20 cellular contexts compared by ENCODE assay signal in the genomic region with DNA sequence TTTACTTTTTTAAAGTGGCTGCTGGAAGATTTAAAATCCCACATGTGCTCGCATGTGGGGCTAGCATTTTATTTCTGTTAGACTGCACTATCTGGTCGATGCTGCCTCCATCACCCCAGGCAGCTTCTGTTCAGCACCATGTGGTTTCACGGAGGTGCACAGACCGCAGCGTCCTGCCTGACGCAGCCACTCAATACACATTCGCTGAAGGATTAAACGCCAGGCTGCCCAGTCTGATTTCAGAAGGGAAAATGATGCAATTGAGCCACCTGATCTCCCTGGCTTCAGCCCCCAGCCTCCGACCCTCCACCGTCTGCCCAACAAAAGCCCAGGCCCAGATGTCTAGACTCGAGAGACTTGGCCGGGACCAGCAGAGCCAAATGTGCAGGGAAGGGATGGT.
DNase-seq lines count a peak whose midpoint lies in the region; ATAC-seq and TF ChIP-seq lines count a peak whose summit lies in the region.
"Had no signal": no experiment of that assay in that cellular context is flagged by ENCODE, and none has a peak within 500 bp of the region (broad histone marks: within the 10 kb centered on the region; RNA-seq: fewer than 3 reads in every experiment).

No MANE protein-coding gene starts in this region.

- no peak overlapping the region for H3K4me3 Mint-ChIP-seq in activated naive CD4-positive, alpha-beta T cell treated with anti-CD3 and anti-CD28 coated beads, Interleukin-2, amount 10 ng/mL, durations not matched to agents 7 days and 5 days

- no peak overlapping the region for H3K4me2 ChIP-seq in osteoblast (ENCODE audit: insufficient read depth, low read length)

- no peaks in the 10 kb centered on the region for H3K9me3 Mint-ChIP-seq in activated naive CD4-positive, alpha-beta T cell treated with anti-CD3 and anti-CD28 coated beads, Interleukin-2, amount 10 ng/mL, durations not matched to agents 7 days and 5 days

- no peak overlapping the region for H2AFZ ChIP-seq in osteoblast (ENCODE audit: low read length)

- CTCF ChIA-PET in activated naive CD4-positive, alpha-beta T cell treated with anti-CD3 and anti-CD28 coated beads, Interleukin-2, amount 10 ng/mL, durations not matched to agents 7 days and 5 days (lab: Charles Lee): no interaction called here

- peaks cover 36% of the 10 kb centered on the region for H3K27me3 Mint-ChIP-seq in activated naive CD4-positive, alpha-beta T cell treated with anti-CD3 and anti-CD28 coated beads, Interleukin-2, amount 10 ng/mL, durations not matched to agents 7 days and 5 days

- H3K27ac ChIP-seq in WERI-Rb-1 (peak overlapping the region; percentile 46), osteoblast (ENCODE audit: low read depth, low read length) (no peak overlapping the region)
- H3K27ac ChIP-seq: gastrocnemius medialis, psoas muscle, tibial artery had no signal

- H3K4me1 ChIP-seq in osteoblast (ENCODE audit: insufficient read depth, low read length): no peaks in the 10 kb centered on the region
- H3K4me1 ChIP-seq: gastrocnemius medialis, psoas muscle, tibial artery had no signal

- no peaks in the 10 kb centered on the region for H3K4me1 Mint-ChIP-seq in activated naive CD4-positive, alpha-beta T cell treated with anti-CD3 and anti-CD28 coated beads, Interleukin-2, amount 10 ng/mL, durations not matched to agents 7 days and 5 days

- DNase-seq in GM06990 (ENCODE audit: extremely low read depth, insufficient read length) (peak; percentile 46), NCI-H2171 (lab: John Stamatoyannopoulos, UW) (peak; percentile 29), WERI-Rb-1 (peak; percentile 71), osteoblast (ENCODE audit: insufficient read length, low spot score, missing footprints) (peak; percentile 15)
- no peak for DNase-seq in NK-92 treated with Interleukin-12 subunit alpha and Interleukin-12 subunit beta, amount 100 ng/mL, for 24 hours (lab: John Stamatoyannopoulos, UW)
- DNase-seq in activated naive CD4-positive, alpha-beta T cell treated with anti-CD3 and anti-CD28 coated beads, Interleukin-2, amount 10 ng/mL, durations not matched to agents 7 days and 5 days: no peak
- DNase-seq: activated CD4-positive, alpha-beta T cell treated with anti-CD3 and anti-CD28 coated beads, Interleukin-2, amount 50 U/mL, for 1 hour; activated gamma-delta T cell; gastrocnemius medialis; KBM-7; NCI-H1930; NCI-H526 treated with DMSO at 0.1 percent for 48 hours; PC-3; psoas muscle; stimulated activated CD4-positive, alpha-beta T cell treated with anti-CD3 and anti-CD28 coated beads, Interleukin-2, amount 100 ng/mL, for 24 hours; stimulated activated naive CD8-positive, alpha-beta T cell treated with anti-CD3 and anti-CD28 coated beads, Interleukin-15, Interleukin-2, amounts not matched to agents 100 U/mL and 50 U/mL, for 24 hours; T-helper 1 cell; tibial artery had no signal

- TF ChIP-seq CTCF in GM06990 (IDR thresholded peaks at IDR 0.05; ENCODE audit: insufficient read depth, low read length, poor library complexity, severe bottlenecking) (no peak), WERI-Rb-1 (IDR thresholded peaks at IDR 0.05; ENCODE audit: low read depth, low read length) (no peak), osteoblast (IDR thresholded peaks at IDR 0.05; ENCODE audit: extremely low read depth, low read depth, low read length) (no peak)

- no peaks in the 10 kb centered on the region for H4K20me1 ChIP-seq in osteoblast (ENCODE audit: insufficient read depth, low read length)

- ATAC-seq in HG02870 (IDR thresholded peaks at IDR 0.05; ENCODE audit: unreplicated experiment): no peak
- ATAC-seq: gastrocnemius medialis; PC-3; psoas muscle; stimulated activated naive CD8-positive, alpha-beta T cell treated with anti-CD3 and anti-CD28 coated beads, Interleukin-15, Interleukin-2, amounts not matched to agents 100 U/mL and 50 U/mL, for 24 hours had no signal

- H3K27ac Mint-ChIP-seq in activated naive CD4-positive, alpha-beta T cell treated with anti-CD3 and anti-CD28 coated beads, Interleukin-2, amount 10 ng/mL, durations not matched to agents 7 days and 5 days: no peak overlapping the region

- no peak overlapping the region for H3K4me3 ChIP-seq in GM06990 (replicated peaks; ENCODE audit: low read depth, low read length)
- no peak overlapping the region for H3K4me3 ChIP-seq in WERI-Rb-1 (ENCODE audit: low read depth, low read length)
- H3K4me3 ChIP-seq in osteoblast (ENCODE audit: insufficient read depth, low read length): no peak overlapping the region
- H3K4me3 ChIP-seq: gastrocnemius medialis, lung, psoas muscle, tibial artery had no signal

- H3K27me3 ChIP-seq in GM06990 (replicated peaks; ENCODE audit: control insufficient read depth, insufficient read depth, low read length) (no peaks in the 10 kb centered on the region; the same call in 1 of the 2 replicates), WERI-Rb-1 (ENCODE audit: insufficient read depth, low read depth, severe bottlenecking) (no peaks in the 10 kb centered on the region), osteoblast (ENCODE audit: insufficient read depth, low read length) (peaks cover 10% of the 10 kb centered on the region)

- H3K36me3 ChIP-seq in GM06990 (ENCODE audit: control insufficient read depth, insufficient read depth, low read length): no peaks in the 10 kb centered on the region
- no peaks in the 10 kb centered on the region for H3K36me3 ChIP-seq in WERI-Rb-1
- H3K36me3 ChIP-seq in osteoblast (ENCODE audit: insufficient read depth, low read length): no peaks in the 10 kb centered on the region
- H3K36me3 ChIP-seq: gastrocnemius medialis, tibial artery had no signal

- H3K9me3 ChIP-seq in WERI-Rb-1 (ENCODE audit: severe bottlenecking): no peaks in the 10 kb centered on the region
- no peaks in the 10 kb centered on the region for H3K9me3 ChIP-seq in osteoblast (ENCODE audit: low read depth, low read length)
- H3K9me3 ChIP-seq: gastrocnemius medialis, psoas muscle, tibial artery had no signal

- no peaks in the 10 kb centered on the region for H3K36me3 Mint-ChIP-seq in activated naive CD4-positive, alpha-beta T cell treated with anti-CD3 and anti-CD28 coated beads, Interleukin-2, amount 10 ng/mL, durations not matched to agents 7 days and 5 days

- H3K79me2 ChIP-seq in osteoblast (ENCODE audit: insufficient read depth, low read length): no peaks in the 10 kb centered on the region

Comparison
In these comparisons a context has a peak if more than half of its experiments do, and no peak if none do; other contexts are left out.
1. DNase-seq: peak in GM06990 (single experiment), NCI-H2171 (single experiment), WERI-Rb-1 (single experiment) and osteoblast (single experiment); none in NK-92 treated with Interleukin-12 subunit alpha and Interleukin-12 subunit beta, amount 100 ng/mL, for 24 hours (single experiment) and activated naive CD4-positive, alpha-beta T cell treated with anti-CD3 and anti-CD28 coated beads, Interleukin-2, amount 10 ng/mL, durations not matched to agents 7 days and 5 days (single experiment).